11 cellular contexts compared by ENCODE assay signal in genomic region chr12:122851820-122852219, GRCh38. TPM values are rescaled to one million over a fixed set of nuclear protein-coding genes. Genes with fewer than 3 reads are reported as not detected.
DNase-seq lines count a peak whose midpoint lies in the region; ATAC-seq, FAIRE-seq and TF ChIP-seq lines count a peak whose summit lies in the region.
"Had no signal": no experiment of that assay in that cellular context is flagged by ENCODE, and none has a peak within 500 bp of the region (broad histone marks: within the 10 kb centered on the region; RNA-seq: fewer than 3 reads in every experiment).

No MANE protein-coding gene starts in this region.

- 7% methylated on average over 5 of the region's 5 CpGs; no CpG with 5 or more reads in 1 of the 2 experiments for WGBS in IMR-90 (ENCODE audit: extremely low coverage in 2 of 2, insufficient read length in 1 of 2), 2 experiments
- WGBS in tibial nerve, 2 donors = 38 to 76% methylated on average over 5 of the region's 5 CpGs

- peak; percentile 79 for FAIRE-seq in bronchial epithelial cell (lab: Jason Lieb, UNC)
- FAIRE-seq in kidney (lab: Jason Lieb, UNC) = no peak

- H3K56ac ChIP-seq in IMR-90 (ENCODE audit: extremely low read depth, insufficient read depth, low read length) = no peak overlapping the region; the same call in 1 of the 2 replicates

- no peaks in the 10 kb centered on the region; the same call in none of the 2 replicates for H4K20me1 ChIP-seq in IMR-90 (ENCODE audit: insufficient read depth, low read length)

- H3K27me3 ChIP-seq in IMR-90 (ENCODE audit: control insufficient read depth, insufficient read depth, low read length) (no peaks in the 10 kb centered on the region), bronchial epithelial cell (ENCODE audit: control insufficient read depth, insufficient read depth, low read length) (no peaks in the 10 kb centered on the region), tibial nerve (no peaks in the 10 kb centered on the region)

- no peak overlapping the region for H3K4me2 ChIP-seq in IMR-90 (ENCODE audit: low read depth, low read length)

- peaks cover 52% of the 10 kb centered on the region for H3K36me3 Mint-ChIP-seq in stimulated activated memory B cell treated with anti-CD40 and anti-IgM and Interleukin-4, amounts not matched to agents 10 μg/mL and 1 μg/mL and 100 μg/mL, for 72 hours
- no peaks in the 10 kb centered on the region for H3K36me3 Mint-ChIP-seq in activated T-helper 1 cell treated with anti-CD3 and anti-CD28 coated beads, Interleukin-12 subunit alpha, Interleukin-12 subunit beta, Interleukin-2, Interleukin-4 antibody, amounts not matched to agents 30 ng/mL and 10 ng/mL and 1 ng/mL, durations not matched to agents 14 hours and 24 hours and 36 hours (ENCODE audit: low read depth)

- H3K79me1 ChIP-seq in IMR-90 (ENCODE audit: low read depth in 1 of 2, low read length in 2 of 2) = peaks cover 0 to 7% of the 10 kb centered on the region in 2 experiments; a peak in 2 of 4 replicates

- H3K36me3 ChIP-seq in IMR-90 (ENCODE audit: control insufficient read depth, insufficient read depth, low read length) (peaks cover 5% of the 10 kb centered on the region; the same call in 1 of the 2 replicates), bronchial epithelial cell (ENCODE audit: control insufficient read depth, insufficient read depth, low read length) (peaks cover 14% of the 10 kb centered on the region), kidney (ENCODE audit: control insufficient read depth in 1 of 2, insufficient read depth in 2 of 2, low read length in 2 of 2) (peaks cover 7 to 29% of the 10 kb centered on the region in 2 donors), tibial nerve (no peaks in the 10 kb centered on the region)

- H3K4ac ChIP-seq in IMR-90 (ENCODE audit: low read depth, low read length) = peak overlapping the region; percentile 80

- H3K27ac ChIP-seq in IMR-90 (ENCODE audit: insufficient read depth, low read length) = no peak overlapping the region
- no peak overlapping the region for H3K27ac ChIP-seq in kidney (ENCODE audit: low read depth in 2 of 2, low read length in 2 of 2)
- H3K27ac ChIP-seq in tibial nerve = peak overlapping the region in 3 of 4 donors; percentile 64 to 77 (median 68)
- H3K27ac ChIP-seq: SK-N-MC had no signal

- no peaks in the 10 kb centered on the region for H3K27me3 Mint-ChIP-seq in stimulated activated memory B cell treated with anti-CD40 and anti-IgM and Interleukin-4, amounts not matched to agents 10 μg/mL and 1 μg/mL and 100 μg/mL, for 72 hours
- H3K27me3 Mint-ChIP-seq in activated T-helper 1 cell treated with anti-CD3 and anti-CD28 coated beads, Interleukin-12 subunit alpha, Interleukin-12 subunit beta, Interleukin-2, Interleukin-4 antibody, amounts not matched to agents 30 ng/mL and 10 ng/mL and 1 ng/mL, durations not matched to agents 14 hours and 24 hours and 36 hours (ENCODE audit: insufficient read depth) = no peaks in the 10 kb centered on the region
- H3K27me3 Mint-ChIP-seq: effector memory CD8-positive, alpha-beta T cell had no signal

- peak overlapping the region; percentile 93 for H2AFZ ChIP-seq in IMR-90 (replicated peaks; ENCODE audit: low read length, poor library complexity)

- TF ChIP-seq POLR2A in IMR-90 (IDR thresholded peaks at IDR 0.05; ENCODE audit: low read depth, low read length) (no peak), tibial nerve (IDR thresholded peaks at IDR 0.05) (no peak)

- peak in 1 of 2 donors; percentile 44 for TF ChIP-seq EP300 in tibial nerve (IDR thresholded peaks at IDR 0.05)

- POLR2A ChIA-PET in IMR-90 (lab: Charles Lee; ENCODE audit: unreplicated experiment) = no interaction called here

- H2BK20ac ChIP-seq in IMR-90 (ENCODE audit: low read depth, low read length) = peak overlapping the region; percentile 73; the same call in 1 of the 2 replicates

- peaks cover 13% of the 10 kb centered on the region for H3K9me1 ChIP-seq in IMR-90 (ENCODE audit: insufficient read depth, low read length)

- H3K4me1 ChIP-seq in IMR-90 (ENCODE audit: control insufficient read depth, insufficient read depth, low read length) = peaks cover 13% of the 10 kb centered on the region
- peaks cover 0 to 8% of the 10 kb centered on the region in 2 donors for H3K4me1 ChIP-seq in kidney (ENCODE audit: control insufficient read depth in 1 of 2, insufficient read depth in 1 of 2, low read depth in 1 of 2, low read length in 2 of 2)
- peaks cover 0 to 35% (median 12%) of the 10 kb centered on the region in 4 donors for H3K4me1 ChIP-seq in tibial nerve

- H2BK5ac ChIP-seq in IMR-90 (ENCODE audit: low read depth, low read length, poor library complexity, severe bottlenecking) = peak overlapping the region; percentile 75

- in situ Hi-C loops in IMR-90 (cut with MboI; ENCODE audit: low sequenced_read_pairs) = no loop called here

- no peak overlapping the region for H3K27ac Mint-ChIP-seq in stimulated activated memory B cell treated with anti-CD40 and anti-IgM and Interleukin-4, amounts not matched to agents 10 μg/mL and 1 μg/mL and 100 μg/mL, for 72 hours
- H3K27ac Mint-ChIP-seq in activated T-helper 1 cell treated with anti-CD3 and anti-CD28 coated beads, Interleukin-12 subunit alpha, Interleukin-12 subunit beta, Interleukin-2, Interleukin-4 antibody, amounts not matched to agents 30 ng/mL and 10 ng/mL and 1 ng/mL, durations not matched to agents 14 hours and 24 hours and 36 hours = no peak overlapping the region

- peaks cover 14% of the 10 kb centered on the region for H3K4me1 Mint-ChIP-seq in stimulated activated memory B cell treated with anti-CD40 and anti-IgM and Interleukin-4, amounts not matched to agents 10 μg/mL and 1 μg/mL and 100 μg/mL, for 72 hours
- no peaks in the 10 kb centered on the region for H3K4me1 Mint-ChIP-seq in activated T-helper 1 cell treated with anti-CD3 and anti-CD28 coated beads, Interleukin-12 subunit alpha, Interleukin-12 subunit beta, Interleukin-2, Interleukin-4 antibody, amounts not matched to agents 30 ng/mL and 10 ng/mL and 1 ng/mL, durations not matched to agents 14 hours and 24 hours and 36 hours (ENCODE audit: low read depth)

- H3K14ac ChIP-seq in IMR-90 (replicated peaks; ENCODE audit: low read depth, low read length) = peak overlapping the region; percentile 81; the same call in 1 of the 2 replicates

- TF ChIP-seq RAD21 in IMR-90 (IDR thresholded peaks at IDR 0.05; ENCODE audit: low read length) = 0 out of 2 replicates have a peak, but pooled peaks have one; percentile 11

- CTCF ChIA-PET in IMR-90 (lab: Yijun Ruan, JAX) = no interaction called here

- intact Hi-C loops in IMR-90 (cut with micrococcal nuclease) = no loop called here
- intact Hi-C loops in kidney (cut with DNase I) = no loop called here
- intact Hi-C loops in activated T-helper 1 cell treated with anti-CD3 and anti-CD28 coated beads, Interleukin-12 subunit alpha, Interleukin-12 subunit beta, Interleukin-2, Interleukin-4 antibody, amounts not matched to agents 30 ng/mL and 10 ng/mL and 1 ng/mL, durations not matched to agents 14 hours and 24 hours and 36 hours (cut with micrococcal nuclease) = no loop called here

- peak overlapping the region; percentile 91 for H2AK9ac ChIP-seq in IMR-90 (replicated peaks; ENCODE audit: low read depth, low read length, poor library complexity)

- no peak for TF ChIP-seq CTCF in IMR-90 (conservative IDR thresholded peaks at IDR 0.05; ENCODE audit: low read depth, low read length)
- TF ChIP-seq CTCF in bronchial epithelial cell (IDR thresholded peaks at IDR 0.05; ENCODE audit: insufficient read depth, low read length, severe bottlenecking) = no peak
- TF ChIP-seq CTCF in kidney (IDR thresholded peaks at IDR 0.05; ENCODE audit: borderline replicate concordance, extremely low read depth, insufficient read depth) = no peak
- no peak for TF ChIP-seq CTCF in tibial nerve (IDR thresholded peaks at IDR 0.05)

- no peaks in the 10 kb centered on the region for H3K9me3 Mint-ChIP-seq in stimulated activated memory B cell treated with anti-CD40 and anti-IgM and Interleukin-4, amounts not matched to agents 10 μg/mL and 1 μg/mL and 100 μg/mL, for 72 hours
- H3K9me3 Mint-ChIP-seq in activated T-helper 1 cell treated with anti-CD3 and anti-CD28 coated beads, Interleukin-12 subunit alpha, Interleukin-12 subunit beta, Interleukin-2, Interleukin-4 antibody, amounts not matched to agents 30 ng/mL and 10 ng/mL and 1 ng/mL, durations not matched to agents 14 hours and 24 hours and 36 hours = no peaks in the 10 kb centered on the region
- H3K9me3 Mint-ChIP-seq: effector memory CD8-positive, alpha-beta T cell had no signal

- H4K5ac ChIP-seq in IMR-90 (ENCODE audit: low read depth, low read length) = no peak overlapping the region

- peak overlapping the region; percentile 95; the same call in 1 of the 2 replicates for H2AK5ac ChIP-seq in IMR-90 (ENCODE audit: low read depth, low read length)

- H3K9me3 ChIP-seq in IMR-90 (ENCODE audit: control insufficient read depth, insufficient read depth, low read length) (no peaks in the 10 kb centered on the region), kidney (ENCODE audit: control insufficient read depth in 1 of 2, low read length in 2 of 2) (no peaks in the 10 kb centered on the region), tibial nerve (no peaks in the 10 kb centered on the region)

- DNase-seq in IMR-90 = peak; percentile 91
- peak; percentile 94 for DNase-seq in bronchial epithelial cell (ENCODE audit: low read depth)
- DNase-seq in kidney = peak; percentile 60
- no peak for DNase-seq in tibial nerve (ENCODE audit: low spot score in 2 of 2)
- DNase-seq in activated T-helper 1 cell treated with anti-CD3 and anti-CD28 coated beads, Interleukin-12 subunit alpha, Interleukin-12 subunit beta, Interleukin-2, Interleukin-4 antibody, amounts not matched to agents 30 ng/mL and 10 ng/mL and 1 ng/mL, durations not matched to agents 14 hours and 24 hours and 36 hours (ENCODE audit: low spot score) = no peak
- DNase-seq in LoVo (ENCODE audit: low spot score) = no peak
- no peak for DNase-seq in stimulated activated CD4-positive, alpha-beta T cell treated with anti-CD3 and anti-CD28 coated beads, Interleukin-12 subunit alpha, Interleukin-12 subunit beta, amount 100 ng/mL, for 4 hours
- DNase-seq: effector memory CD8-positive, alpha-beta T cell; NCI-H187 treated with DMSO at 0.1 percent for 48 hours had no signal

- BruUV-seq in IMR-90 (replicated peaks; lab: Mats Ljungman, UMichigan) = no TSS peak

- no peak overlapping the region for H3K18ac ChIP-seq in IMR-90 (ENCODE audit: low read depth, low read length)

- dilution Hi-C loops in IMR-90 (cut with HindIII; ENCODE audit: low sequenced_read_pairs, unreplicated experiment) = no loop called here

- H3K23ac ChIP-seq in IMR-90 (ENCODE audit: low read depth, low read length) = peak overlapping the region; percentile 52; the same call in 1 of the 2 replicates

- 0 out of 3 replicates have a peak overlapping the region, but pooled peaks have one; percentile 2 for H2BK15ac ChIP-seq in IMR-90 (ENCODE audit: low read depth, low read length)

- no peak overlapping the region for H3K4me3 Mint-ChIP-seq in stimulated activated memory B cell treated with anti-CD40 and anti-IgM and Interleukin-4, amounts not matched to agents 10 μg/mL and 1 μg/mL and 100 μg/mL, for 72 hours
- H3K4me3 Mint-ChIP-seq in activated T-helper 1 cell treated with anti-CD3 and anti-CD28 coated beads, Interleukin-12 subunit alpha, Interleukin-12 subunit beta, Interleukin-2, Interleukin-4 antibody, amounts not matched to agents 30 ng/mL and 10 ng/mL and 1 ng/mL, durations not matched to agents 14 hours and 24 hours and 36 hours = no peak overlapping the region
- H3K4me3 Mint-ChIP-seq: effector memory CD8-positive, alpha-beta T cell had no signal

- H2BK120ac ChIP-seq in IMR-90 (ENCODE audit: low read depth, low read length) = peak overlapping the region; percentile 81

- H3K4me3 ChIP-seq in IMR-90 (ENCODE audit: insufficient read depth, low read depth, low read length) = no peak overlapping the region
- no peak overlapping the region for H3K4me3 ChIP-seq in bronchial epithelial cell (ENCODE audit: low read depth, low read length)
- no peak overlapping the region for H3K4me3 ChIP-seq in kidney (ENCODE audit: low read length in 2 of 2)
- H3K4me3 ChIP-seq in tibial nerve = no peak overlapping the region
- H3K4me3 ChIP-seq: SK-N-MC had no signal

- H4K91ac ChIP-seq in IMR-90 (ENCODE audit: insufficient read depth, low read depth, low read length) = peak overlapping the region; percentile 86

- ATAC-seq in IMR-90 (ENCODE audit: low read depth) = peak; percentile 83
- no peak for ATAC-seq in stimulated activated memory B cell treated with anti-CD40 and anti-IgM and Interleukin-4, amounts not matched to agents 10 μg/mL and 1 μg/mL and 100 μg/mL, for 72 hours
- ATAC-seq: effector memory CD8-positive, alpha-beta T cell had no signal

- no peak overlapping the region for H3K9ac ChIP-seq in IMR-90 (ENCODE audit: low read depth, low read length)
- no peak overlapping the region for H3K9ac ChIP-seq in kidney (ENCODE audit: low read length in 2 of 2)

- peak overlapping the region; percentile 38 to 94; a peak in 3 of 4 replicates for H4K8ac ChIP-seq in IMR-90 (ENCODE audit: low read depth in 2 of 2, low read length in 2 of 2)

RNA-seq across cellular contexts. Expression of gene HIP1R, which starts 16.6 kb away (rescaled TPM):
- total RNA-seq in IMR-90 (2012; rRNA removed) (9.7 and 13.8 TPM in 2 replicates), bronchial epithelial cell (36.1 TPM in 2 replicates), kidney (87.8 TPM), tibial nerve (10 to 100 TPM; 10.3 to 22.5 (median 16.9) TPM)
- polyA plus RNA-seq in IMR-90 (2012; rRNA removed) (18.5 and 20.7 TPM in 2 replicates), kidney (ENCODE audit: insufficient read depth, low read depth, low replicate concordance) (39.4 TPM)
- polyA plus RNA-seq in IMR-90 (2012; cell fraction: cytosol; rRNA removed) = 9.6 and 10.4 TPM in 2 replicates
- polyA plus RNA-seq in IMR-90 (2012; cell fraction: nucleus; rRNA removed; ENCODE audit: low replicate concordance) = 96.7 and 158 TPM in 2 replicates
- total RNA-seq in activated T-helper 1 cell treated with anti-CD3 and anti-CD28 coated beads, Interleukin-12 subunit alpha, Interleukin-12 subunit beta, Interleukin-2, Interleukin-4 antibody, amounts not matched to agents 30 ng/mL and 10 ng/mL and 1 ng/mL, durations not matched to agents 14 hours and 24 hours and 36 hours = 26.6 and 29.5 TPM in 2 replicates

RNA-seq across cellular contexts. Expression of gene VPS37B, which starts 44.1 kb away (rescaled TPM):
- total RNA-seq in IMR-90 (2012; rRNA removed) (8.6 and 13.9 TPM in 2 replicates), bronchial epithelial cell (22.7 and 25.0 TPM in 2 replicates), kidney (47.8 TPM), tibial nerve (10 to 100 TPM; 24.5 to 28.4 (median 25.8) TPM)
- polyA plus RNA-seq in IMR-90 (2012; rRNA removed) (25.7 and 29.9 TPM in 2 replicates), kidney (ENCODE audit: insufficient read depth, low read depth, low replicate concordance) (21.4 TPM)
- 30.2 and 32.2 TPM in 2 replicates for polyA plus RNA-seq in IMR-90 (2012; cell fraction: cytosol; rRNA removed)
- 46.1 and 46.4 TPM in 2 replicates for polyA plus RNA-seq in IMR-90 (2012; cell fraction: nucleus; rRNA removed; ENCODE audit: low replicate concordance)
- 12.7 and 14.3 TPM in 2 replicates for total RNA-seq in activated T-helper 1 cell treated with anti-CD3 and anti-CD28 coated beads, Interleukin-12 subunit alpha, Interleukin-12 subunit beta, Interleukin-2, Interleukin-4 antibody, amounts not matched to agents 30 ng/mL and 10 ng/mL and 1 ng/mL, durations not matched to agents 14 hours and 24 hours and 36 hours

Comparison
In these comparisons a context has a peak if more than half of its experiments do, and no peak if none do; other contexts are left out.
1. DNase-seq: peak in IMR-90 (single experiment), bronchial epithelial cell (single experiment) and kidney (single experiment); none in tibial nerve (0 of 2), activated T-helper 1 cell treated with anti-CD3 and anti-CD28 coated beads, Interleukin-12 subunit alpha, Interleukin-12 subunit beta, Interleukin-2, Interleukin-4 antibody, amounts not matched to agents 30 ng/mL and 10 ng/mL and 1 ng/mL, durations not matched to agents 14 hours and 24 hours and 36 hours (single experiment), LoVo (single experiment) and stimulated activated CD4-positive, alpha-beta T cell treated with anti-CD3 and anti-CD28 coated beads, Interleukin-12 subunit alpha, Interleukin-12 subunit beta, amount 100 ng/mL, for 4 hours (single experiment).
2. H3K27ac ChIP-seq: peak in tibial nerve (3 of 4); none in IMR-90 (single experiment) and kidney (0 of 2).